Comparison of ENCODE assay signal across 1 cellular context in genomic region chr1:14994841-14995437, GRCh38.
TF ChIP-seq lines count a peak whose summit lies in the region.

No MANE protein-coding gene starts in this region.

TF ChIP-seq in Ishikawa, 13 proteins besides CTCF, POLR2A, EP300 and RAD21 (continued from another document):
- peak; percentile 63 for TF ChIP-seq USF1 (IDR thresholded peaks at IDR 0.05)
